ENCODE assay signal across 1 cellular context in the genomic region with DNA sequence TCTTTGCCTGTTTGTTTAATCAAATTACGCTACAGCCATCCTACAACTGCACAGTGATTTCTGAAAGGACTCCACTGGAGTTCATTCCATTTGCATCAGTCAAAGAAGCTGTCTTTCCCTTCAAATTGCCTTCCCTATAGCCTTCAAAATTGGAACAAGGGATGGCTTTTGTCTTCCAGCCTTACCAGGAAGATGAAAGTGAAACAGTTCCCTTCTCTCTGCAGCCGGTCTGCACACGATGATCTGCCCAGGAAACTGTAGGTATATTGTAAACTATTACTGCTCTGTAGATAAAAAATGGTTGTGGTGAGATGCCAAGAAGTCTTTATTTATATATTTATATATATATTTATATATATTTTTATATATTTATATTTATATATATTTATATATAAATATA.
TF ChIP-seq lines count a peak whose summit lies in the region.

No MANE protein-coding gene starts in this region.

TF ChIP-seq in IMR-90, 13 proteins besides CTCF, POLR2A, EP300 and RAD21:
- no peak for TF ChIP-seq MXI1 (IDR thresholded peaks at IDR 0.05; ENCODE audit: borderline replicate concordance, low read depth, low read length)
- no peak for TF ChIP-seq CHD1 (IDR thresholded peaks at IDR 0.05; ENCODE audit: low read depth, low read length)
TF ChIP-seq in IMR-90: peak in this region for 0.
